In the genomic region with DNA sequence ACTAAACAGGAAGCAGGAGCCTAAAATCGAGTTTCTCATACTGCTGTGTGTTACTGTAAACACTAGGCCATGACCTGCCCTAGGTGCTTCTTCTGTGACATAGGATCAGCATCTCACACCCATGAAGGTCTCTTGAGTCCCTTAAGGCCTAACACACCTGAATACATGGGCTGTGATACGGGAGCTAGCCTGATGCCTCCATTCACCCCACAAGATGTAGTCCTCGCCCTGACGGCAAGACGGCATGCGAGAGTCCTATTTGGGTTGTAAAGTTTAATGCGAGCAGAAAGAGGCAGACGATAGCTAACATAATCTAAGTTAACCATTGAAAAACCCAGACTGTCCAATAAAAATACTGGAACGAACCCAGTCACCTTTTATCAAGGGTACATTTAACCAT, we compare ENCODE assay signal across 18 cellular contexts.
DNase-seq lines count a peak whose midpoint lies in the region; ATAC-seq, FAIRE-seq and TF ChIP-seq lines count a peak whose summit lies in the region.
"Had no signal": no experiment of that assay in that cellular context is flagged by ENCODE, and none has a peak within 500 bp of the region (broad histone marks: within the 10 kb centered on the region; RNA-seq: fewer than 3 reads in every experiment).

No MANE protein-coding gene starts in this region.

- peaks cover 34% of the 10 kb centered on the region for H3K4me1 ChIP-seq in CD8-positive, alpha-beta memory T cell (ENCODE audit: insufficient read depth, low read length)
- peaks cover 0 to 5% (median 0%) of the 10 kb centered on the region in 4 donors for H3K4me1 ChIP-seq in upper lobe of left lung
- H3K4me1 ChIP-seq: HAP-1 had no signal

- 92 to 93% methylated on average over 9 of the region's 9 CpGs for WGBS in upper lobe of left lung, 2 donors

- no peak overlapping the region for H3K4me3 ChIP-seq in CD8-positive, alpha-beta memory T cell (ENCODE audit: low read length)
- H3K4me3 ChIP-seq in upper lobe of left lung = no peak overlapping the region
- H3K4me3 ChIP-seq: esophagus squamous epithelium, HAP-1, thoracic aorta had no signal

- TF ChIP-seq CTCF in upper lobe of left lung (IDR thresholded peaks at IDR 0.05) = no peak

- H3K4me3 Mint-ChIP-seq in CD8-positive, alpha-beta memory T cell = peak overlapping the region; percentile 18 to 87 (median 81)
- peak overlapping the region; percentile 60 to 81 for H3K4me3 Mint-ChIP-seq in activated T-cell treated with anti-CD3 and anti-CD28 coated beads, Interleukin-2, amount 50 U/mL, for 72 hours
- H3K4me3 Mint-ChIP-seq: dendritic cell treated with granulocyte-macrophage colony-stimulating factor and Interleukin-4, amounts not matched to agents 40 ng/mL and 50 ng/mL, for 4 days had no signal

- H3K4me1 Mint-ChIP-seq in CD8-positive, alpha-beta memory T cell = peaks cover 39 to 58% (median 54%) of the 10 kb centered on the region in 3 donors
- H3K4me1 Mint-ChIP-seq in activated T-cell treated with anti-CD3 and anti-CD28 coated beads, Interleukin-2, amount 50 U/mL, for 72 hours (ENCODE audit: low read depth) = peaks cover 74% of the 10 kb centered on the region

- no peak for DNase-seq in CD8-positive, alpha-beta memory T cell
- DNase-seq in GM12891 (ENCODE audit: insufficient read length, low spot score) (no peak), iPS-NIHi11 (ENCODE audit: low spot score) (peak; percentile 24), NCI-H510A (lab: John Stamatoyannopoulos, UW) (no peak), upper lobe of left lung (no peak), RCC 7860 (ENCODE audit: low spot score) (no peak)
- DNase-seq in activated T-cell treated with anti-CD3 and anti-CD28 coated beads, Interleukin-2, amount 50 U/mL, for 72 hours = peak in 1 of 2 donors; percentile 29
- DNase-seq: esophagus squamous epithelium, hippocampal formation, NCI-H1092 treated with DMSO at 0.1 percent for 48 hours, NCI-H2171 treated with DMSO at 0.1 percent for 48 hours, posterior cingulate gyrus, SIG-M5 had no signal

- no peak for TF ChIP-seq EP300 in upper lobe of left lung (IDR thresholded peaks at IDR 0.05)

- no peaks in the 10 kb centered on the region for H3K9me3 Mint-ChIP-seq in CD8-positive, alpha-beta memory T cell
- H3K9me3 Mint-ChIP-seq in activated T-cell treated with anti-CD3 and anti-CD28 coated beads, Interleukin-2, amount 50 U/mL, for 72 hours = peaks cover 0 to under 1% of the 10 kb centered on the region in 2 donors
- H3K9me3 Mint-ChIP-seq: dendritic cell treated with granulocyte-macrophage colony-stimulating factor and Interleukin-4, amounts not matched to agents 40 ng/mL and 50 ng/mL, for 4 days had no signal

- H3K27me3 Mint-ChIP-seq in CD8-positive, alpha-beta memory T cell = no peaks in the 10 kb centered on the region
- H3K27me3 Mint-ChIP-seq in activated T-cell treated with anti-CD3 and anti-CD28 coated beads, Interleukin-2, amount 50 U/mL, for 72 hours (ENCODE audit: low read depth) = peaks cover 7% of the 10 kb centered on the region

- TF ChIP-seq POLR2A in GM12891 (IDR thresholded peaks at IDR 0.05; ENCODE audit: low read depth, low read length) = no peak
- TF ChIP-seq POLR2A in upper lobe of left lung (IDR thresholded peaks at IDR 0.05) = no peak

- H3K36me3 Mint-ChIP-seq in CD8-positive, alpha-beta memory T cell = no peaks in the 10 kb centered on the region
- no peaks in the 10 kb centered on the region for H3K36me3 Mint-ChIP-seq in activated T-cell treated with anti-CD3 and anti-CD28 coated beads, Interleukin-2, amount 50 U/mL, for 72 hours (ENCODE audit: insufficient read depth in 2 of 2)

- POLR2A ChIA-PET in CD8-positive, alpha-beta memory T cell (lab: Charles Lee) = interaction anchor here (1.0 to 1.6 kb wide), 3 partner anchors 11 to 68 kb away, joined by 3 to 7 read pairs (median 4); no protein-coding TSS in a partner anchor

- FAIRE-seq in GM12891 (lab: Jason Lieb, UNC) (peak; percentile 57), RCC 7860 (lab: Jason Lieb, UNC) (no peak)
- FAIRE-seq: HepG2 had no signal

- H3K36me3 ChIP-seq in CD8-positive, alpha-beta memory T cell (ENCODE audit: insufficient read depth, low read length) = no peaks in the 10 kb centered on the region
- H3K36me3 ChIP-seq in upper lobe of left lung = no peaks in the 10 kb centered on the region
- H3K36me3 ChIP-seq: esophagus squamous epithelium, HAP-1, thoracic aorta had no signal

- H3K27ac ChIP-seq in CD8-positive, alpha-beta memory T cell (ENCODE audit: low read depth, low read length) = no peak overlapping the region
- peak overlapping the region in 1 of 4 donors; percentile 14 for H3K27ac ChIP-seq in upper lobe of left lung
- H3K27ac ChIP-seq: thoracic aorta had no signal

- H3K27ac Mint-ChIP-seq in CD8-positive, alpha-beta memory T cell = peak overlapping the region; percentile 49 to 94 (median 88)
- H3K27ac Mint-ChIP-seq in activated T-cell treated with anti-CD3 and anti-CD28 coated beads, Interleukin-2, amount 50 U/mL, for 72 hours = peak overlapping the region; percentile 77
- H3K27ac Mint-ChIP-seq: dendritic cell treated with granulocyte-macrophage colony-stimulating factor and Interleukin-4, amounts not matched to agents 40 ng/mL and 50 ng/mL, for 4 days had no signal

- H3K27me3 ChIP-seq in CD8-positive, alpha-beta memory T cell (ENCODE audit: insufficient read depth, low read length, poor library complexity, severe bottlenecking) = no peaks in the 10 kb centered on the region
- H3K27me3 ChIP-seq in upper lobe of left lung = no peaks in the 10 kb centered on the region
- H3K27me3 ChIP-seq: esophagus squamous epithelium had no signal

- CTCF ChIA-PET in CD8-positive, alpha-beta memory T cell (lab: Charles Lee) = interaction anchor here (0.8 to 2.4 kb wide), 8 partner anchors 21 to 197 kb away, joined by 3 to 5 read pairs (median 4); no protein-coding TSS in a partner anchor

- no peaks in the 10 kb centered on the region for H3K9me3 ChIP-seq in CD8-positive, alpha-beta memory T cell (ENCODE audit: low read length)
- no peaks in the 10 kb centered on the region for H3K9me3 ChIP-seq in upper lobe of left lung
- H3K9me3 ChIP-seq: esophagus squamous epithelium, HAP-1, thoracic aorta had no signal

- ATAC-seq in activated T-cell treated with anti-CD3 and anti-CD28 coated beads, Interleukin-2, amount 50 U/mL, for 72 hours (replicated peaks in 1 of 2) = no peak
- ATAC-seq in upper lobe of left lung (ENCODE audit: low FRiP score in 2 of 2) = no peak
- ATAC-seq: HepG2, left lobe of liver had no signal

TF ChIP-seq in GM12891, 5 proteins besides CTCF, POLR2A, EP300 and RAD21:
- no peak for TF ChIP-seq POU2F2 (IDR thresholded peaks at IDR 0.05; ENCODE audit: low read depth, low read length)
- TF ChIP-seq SPI1 (IDR thresholded peaks at IDR 0.05; ENCODE audit: low read depth, low read length) = no peak
- TF ChIP-seq PAX5 (IDR thresholded peaks at IDR 0.05; ENCODE audit: insufficient read depth, low read length, severe bottlenecking) = no peak
